In the genomic region with DNA sequence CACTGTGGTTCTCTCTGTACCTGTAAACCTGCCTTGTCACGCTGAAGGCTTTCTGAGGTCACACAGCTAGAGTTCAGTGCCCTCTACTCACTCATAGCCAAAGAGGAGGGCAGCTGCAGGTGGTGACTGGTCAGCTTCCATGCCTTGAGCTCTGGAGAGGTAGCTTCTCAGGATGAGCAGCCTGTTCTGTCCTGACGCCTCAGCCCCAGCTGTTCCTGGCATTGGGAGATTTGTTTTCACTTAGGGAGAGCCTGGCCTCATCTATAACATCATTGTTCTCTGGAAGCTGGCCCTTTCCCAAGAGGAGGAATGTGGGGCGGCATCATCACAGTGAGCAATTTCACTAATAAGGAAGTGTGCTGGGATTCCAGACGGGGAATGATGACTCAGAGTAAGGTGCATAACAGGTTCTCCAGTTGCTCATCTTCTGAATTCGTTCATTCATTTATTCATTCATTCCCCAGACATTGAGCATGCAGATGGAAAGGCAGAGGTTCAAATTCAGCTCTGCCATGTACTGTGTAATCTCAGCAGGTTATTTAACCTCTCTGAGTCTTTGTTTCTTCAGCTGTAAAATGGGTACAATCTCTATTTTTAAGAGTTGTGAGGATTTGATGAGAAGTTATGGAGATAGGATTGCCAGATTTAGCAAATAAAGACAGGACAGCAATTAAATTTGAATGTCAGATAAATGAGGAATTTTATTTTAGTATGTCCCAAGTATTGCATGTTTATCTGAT, we compare ENCODE assay signal across 10 cellular contexts.
A peak's percentile ranks its signal among the peaks of the same experiment; 100 is the strongest.
DNase-seq lines count a peak whose midpoint lies in the region; ATAC-seq, FAIRE-seq and TF ChIP-seq lines count a peak whose summit lies in the region.
"Had no signal": no experiment of that assay in that cellular context is flagged by ENCODE, and none has a peak within 500 bp of the region (broad histone marks: within the 10 kb centered on the region; RNA-seq: fewer than 3 reads in every experiment).

No MANE protein-coding gene starts in this region.

- H3K9ac ChIP-seq in smooth muscle cell (ENCODE audit: low read depth) (no peak overlapping the region), kidney (ENCODE audit: low read length in 2 of 2) (no peak overlapping the region)

- 39% methylated on average over 5 of the region's 5 CpGs for WGBS in smooth muscle cell (ENCODE audit: low lambda C conversion rate)

- no peak overlapping the region for H3K27ac Mint-ChIP-seq in nephron progenitor cell

- no peaks in the 10 kb centered on the region for H3F3A ChIP-seq in smooth muscle cell (ENCODE audit: low read depth)

- H3K27me3 Mint-ChIP-seq in nephron progenitor cell (ENCODE audit: low read depth, poor library complexity): peaks cover 30% of the 10 kb centered on the region

- no peaks in the 10 kb centered on the region for H4K20me1 ChIP-seq in smooth muscle cell (ENCODE audit: low read depth)

- TF ChIP-seq CTCF in HFF-Myc (IDR thresholded peaks at IDR 0.05; ENCODE audit: low read depth, low read length, missing control alignments): no peak
- no peak for TF ChIP-seq CTCF in RWPE2 (IDR thresholded peaks at IDR 0.05; ENCODE audit: poor library complexity, severe bottlenecking)
- no peak for TF ChIP-seq CTCF in foreskin fibroblast (IDR thresholded peaks at IDR 0.05; ENCODE audit: low read depth, low read length)
- no peak for TF ChIP-seq CTCF in smooth muscle cell (IDR thresholded peaks at IDR 0.05; ENCODE audit: borderline replicate concordance, insufficient read depth, poor library complexity, severe bottlenecking)
- no peak for TF ChIP-seq CTCF in kidney (IDR thresholded peaks at IDR 0.05; ENCODE audit: borderline replicate concordance, extremely low read depth, insufficient read depth)
- TF ChIP-seq CTCF in nephron progenitor cell (IDR thresholded peaks at IDR 0.05): no peak

- DNase-seq in HFF-Myc (ENCODE audit: extremely low read depth, low read depth) (peak; percentile 40), RWPE2 (ENCODE audit: low spot score) (peak; percentile 89), foreskin fibroblast (peak; percentile 56 to 86), smooth muscle cell (lab: John Stamatoyannopoulos, UW; ENCODE audit: unreplicated experiment) (no peak), SKM-1 treated with dmso at 0.1 percent for 144 hours (lab: John Stamatoyannopoulos, UW; ENCODE audit: unreplicated experiment) (no peak), kidney (no peak), NCI-H1417 treated with DMSO at 0.1 percent for 48 hours (lab: John Stamatoyannopoulos, UW) (no peak), nephron progenitor cell (no peak)
- DNase-seq: activated CD4-positive, alpha-beta T cell treated with anti-CD3 and anti-CD28 coated beads, Interleukin-2, amount 50 U/mL, for 4 hours had no signal

- no peak overlapping the region for H2AFZ ChIP-seq in smooth muscle cell (ENCODE audit: low read depth)

- H3K27ac ChIP-seq in RWPE2 (ENCODE audit: poor library complexity, severe bottlenecking): peak overlapping the region; percentile 84
- H3K27ac ChIP-seq in smooth muscle cell (ENCODE audit: low read depth): peak overlapping the region; percentile 12
- no peak overlapping the region for H3K27ac ChIP-seq in kidney (ENCODE audit: low read depth in 2 of 2, low read length in 2 of 2)
- H3K27ac ChIP-seq: dorsolateral prefrontal cortex had no signal

- no peaks in the 10 kb centered on the region for H3K79me2 ChIP-seq in smooth muscle cell (ENCODE audit: low read depth)

- intact Hi-C loops in kidney (cut with DNase I): no loop called here

- no peaks in the 10 kb centered on the region for H3K36me3 ChIP-seq in RWPE2 (ENCODE audit: low read depth)
- H3K36me3 ChIP-seq in smooth muscle cell (ENCODE audit: low read depth): no peaks in the 10 kb centered on the region
- no peaks in the 10 kb centered on the region for H3K36me3 ChIP-seq in kidney (ENCODE audit: control insufficient read depth in 1 of 2, insufficient read depth in 2 of 2, low read length in 2 of 2)

- H3K4me2 ChIP-seq in smooth muscle cell: no peak overlapping the region

- no peaks in the 10 kb centered on the region for H3K27me3 ChIP-seq in RWPE2 (ENCODE audit: insufficient read depth, poor library complexity, severe bottlenecking)
- peaks cover 10% of the 10 kb centered on the region for H3K27me3 ChIP-seq in smooth muscle cell (ENCODE audit: low read depth)

- FAIRE-seq in kidney (lab: Jason Lieb, UNC): no peak

- H3K9me3 ChIP-seq in RWPE2 (ENCODE audit: severe bottlenecking) (no peaks in the 10 kb centered on the region), smooth muscle cell (replicated peaks; ENCODE audit: low read depth) (no peaks in the 10 kb centered on the region), kidney (ENCODE audit: control insufficient read depth in 1 of 2, low read length in 2 of 2) (peaks cover 0 to 6% of the 10 kb centered on the region in 2 donors)

- H3K4me1 ChIP-seq in RWPE2 (ENCODE audit: insufficient read depth, poor library complexity, severe bottlenecking) (peaks cover 46% of the 10 kb centered on the region), smooth muscle cell (ENCODE audit: low read depth) (no peaks in the 10 kb centered on the region), kidney (ENCODE audit: control insufficient read depth in 1 of 2, insufficient read depth in 1 of 2, low read depth in 1 of 2, low read length in 2 of 2) (no peaks in the 10 kb centered on the region)

- peaks cover 15% of the 10 kb centered on the region for H3K9me3 Mint-ChIP-seq in nephron progenitor cell

- no peak overlapping the region for H3K4me3 Mint-ChIP-seq in nephron progenitor cell

- peaks cover 10% of the 10 kb centered on the region for H3K36me3 Mint-ChIP-seq in nephron progenitor cell (ENCODE audit: low read depth)

- H3K4me1 Mint-ChIP-seq in nephron progenitor cell: no peaks in the 10 kb centered on the region

- peak; percentile 89 for ATAC-seq in RWPE2 (ENCODE audit: low read depth)

- H3K4me3 ChIP-seq in HFF-Myc (replicated peaks; ENCODE audit: low read depth, low read length) (no peak overlapping the region), RWPE2 (ENCODE audit: severe bottlenecking) (no peak overlapping the region), foreskin fibroblast (ENCODE audit: low read depth in 1 of 2, low read length in 2 of 2) (no peak overlapping the region), smooth muscle cell (no peak overlapping the region), kidney (ENCODE audit: low read length in 2 of 2) (no peak overlapping the region)
- H3K4me3 ChIP-seq: dorsolateral prefrontal cortex had no signal

Comparison
In these comparisons a context has a peak if more than half of its experiments do, and no peak if none do; other contexts are left out.
1. DNase-seq: peak in HFF-Myc (single experiment), RWPE2 (single experiment) and foreskin fibroblast (2 of 2); none in smooth muscle cell (single experiment), SKM-1 treated with dmso at 0.1 percent for 144 hours (single experiment), kidney (single experiment), NCI-H1417 treated with DMSO at 0.1 percent for 48 hours (single experiment) and nephron progenitor cell (single experiment).
2. H3K27ac ChIP-seq: peak in RWPE2 (single experiment) and smooth muscle cell (single experiment); none in kidney (0 of 2).